ENCODE assay signal across 14 cellular contexts in the genomic region with DNA sequence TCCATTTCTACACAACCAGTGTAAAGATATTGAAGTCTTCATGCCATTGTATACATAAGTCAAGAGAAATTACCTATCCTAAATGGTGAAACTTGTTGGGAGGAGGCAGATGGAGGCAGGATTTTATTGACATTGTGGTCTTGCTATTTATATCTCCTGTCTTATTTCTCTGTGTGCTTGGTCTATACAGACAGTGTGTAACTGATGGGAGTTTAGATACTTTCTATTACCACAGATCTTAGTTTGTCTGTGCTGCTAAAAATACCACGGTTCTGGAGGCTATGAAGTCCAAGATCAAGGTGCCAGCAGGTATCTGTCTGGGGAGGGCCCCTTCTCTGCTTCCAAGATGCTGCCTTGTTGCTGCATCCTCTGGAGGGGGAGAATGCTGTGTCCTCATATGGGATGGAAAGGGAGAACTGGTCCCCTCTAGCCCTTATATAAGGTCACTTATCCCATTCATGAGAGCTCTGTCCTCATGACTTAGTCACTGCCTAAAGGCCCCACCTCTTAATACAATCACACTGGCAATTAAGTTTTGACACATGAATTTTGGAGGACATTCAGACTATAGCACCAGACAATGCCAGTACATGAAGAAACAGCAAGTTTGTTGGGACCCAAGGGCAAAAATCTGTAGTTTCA.
"Had no signal": no experiment of that assay in that cellular context is flagged by ENCODE, and none has a peak within 500 bp of the region (broad histone marks: within the 10 kb centered on the region; RNA-seq: fewer than 3 reads in every experiment).

No MANE protein-coding gene starts in this region.

- H3K27ac ChIP-seq: neural progenitor cell had no signal

- H3K27me3 ChIP-seq: neural progenitor cell had no signal

- H3K36me3 ChIP-seq: neural progenitor cell had no signal

- H3K4me3 ChIP-seq: neural progenitor cell had no signal

- ATAC-seq: effector memory CD8-positive, alpha-beta T cell; stimulated activated naive B cell treated with anti-CD40 and anti-IgM and Interleukin-4, amounts not matched to agents 10 μg/mL and 1 μg/mL and 100 μg/mL, for 72 hours had no signal

- DNase-seq: activated CD4-positive, alpha-beta T cell treated with anti-CD3 and anti-CD28 coated beads, Interleukin-2, amount 10 ng/mL, durations not matched to agents 7 days and 5 days; activated CD4-positive, CD25-positive, alpha-beta regulatory T cell; activated CD8-positive, alpha-beta memory T cell treated with anti-CD3 and anti-CD28 coated beads for 24 hours; activated naive CD4-positive, alpha-beta T cell treated with Interleukin-2 at 50 U/mL for 16 hours; anterior cingulate cortex; dermis blood vessel endothelial cell; effector memory CD8-positive, alpha-beta T cell; foreskin melanocyte; mammary epithelial cell; naive B cell; stimulated activated CD4-positive, alpha-beta T cell treated with anti-CD3 and anti-CD28 coated beads, Interleukin-2, amount 100 ng/mL, for 48 hours; stimulated activated naive B cell treated with anti-CD40 and anti-IgM and Interleukin-4, amounts not matched to agents 10 μg/mL and 1 μg/mL and 100 μg/mL, for 72 hours; substantia nigra had no signal

- H3K4me1 ChIP-seq: neural progenitor cell had no signal
